16 cellular contexts compared by ENCODE assay signal in the genomic region with DNA sequence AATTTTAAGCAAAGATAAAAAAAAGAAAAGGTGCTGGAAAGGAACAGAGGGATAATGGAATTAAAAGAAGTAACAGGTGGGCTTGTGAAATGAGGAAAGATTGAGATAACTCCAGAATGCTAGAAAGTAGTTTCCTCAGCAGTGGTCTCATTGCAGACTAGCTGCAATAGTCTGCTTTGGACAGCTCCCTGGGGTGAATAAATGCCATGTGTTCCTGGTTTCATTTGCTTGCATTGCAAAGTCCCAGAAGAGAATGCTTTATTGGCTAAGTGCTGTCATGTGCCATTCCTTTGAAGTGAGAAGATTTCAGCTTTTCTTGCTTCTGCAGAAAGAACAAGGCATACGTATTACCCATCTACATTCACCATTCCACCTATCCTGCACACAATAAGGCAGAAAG.
A peak's percentile ranks its signal among the peaks of the same experiment; 100 is the strongest.
DNase-seq lines count a peak whose midpoint lies in the region; ATAC-seq and TF ChIP-seq lines count a peak whose summit lies in the region.
"Had no signal": no experiment of that assay in that cellular context is flagged by ENCODE, and none has a peak within 500 bp of the region (broad histone marks: within the 10 kb centered on the region; RNA-seq: fewer than 3 reads in every experiment).

No MANE protein-coding gene starts in this region.

- H3K9me3 ChIP-seq in PC-3 (ENCODE audit: low read length) (no peaks in the 10 kb centered on the region), neural progenitor cell (ENCODE audit: low read depth) (no peaks in the 10 kb centered on the region), OCI-LY7 (ENCODE audit: low read length) (no peaks in the 10 kb centered on the region)
- H3K9me3 ChIP-seq: A549, BLaER1, Caco-2 had no signal

- H3K27ac Mint-ChIP-seq in nephron progenitor cell = no peak overlapping the region
- H3K27ac Mint-ChIP-seq in neural progenitor cell = no peak overlapping the region
- H3K27ac Mint-ChIP-seq: CD8-positive, alpha-beta memory T cell had no signal

- H2AFZ ChIP-seq in PC-3 (ENCODE audit: low read length) (no peak overlapping the region), neural progenitor cell (replicated peaks) (no peak overlapping the region), OCI-LY7 (ENCODE audit: low read length) (no peak overlapping the region)
- H2AFZ ChIP-seq: GM23248 had no signal

- POLR2A ChIA-PET in PC-3 (lab: Charles Lee; ENCODE audit: unreplicated experiment) (no interaction called here), OCI-LY7 (lab: Charles Lee) (no interaction called here)

- H3K4me2 ChIP-seq in PC-3 (ENCODE audit: low read length) (no peak overlapping the region), neural progenitor cell (no peak overlapping the region), OCI-LY7 (ENCODE audit: low read length) (no peak overlapping the region)
- H3K4me2 ChIP-seq: A549, BLaER1 had no signal

- H3K9me2 ChIP-seq in PC-3 (replicated peaks; ENCODE audit: low read length) = no peaks in the 10 kb centered on the region
- H3K9me2 ChIP-seq in OCI-LY7 (ENCODE audit: insufficient read depth, low read length) = no peaks in the 10 kb centered on the region

- 0 out of 2 replicates have a peak, but pooled peaks cover 4% of the 10 kb centered on the region for H3K27me3 ChIP-seq in PC-3 (ENCODE audit: low read length)
- no peaks in the 10 kb centered on the region for H3K27me3 ChIP-seq in neural progenitor cell
- H3K27me3 ChIP-seq: BLaER1 had no signal

- BruUV-seq in PC-3 (replicated peaks; lab: Mats Ljungman, UMichigan) = no TSS peak
- BruUV-seq in OCI-LY7 (replicated peaks; lab: Mats Ljungman, UMichigan) = no TSS peak

- H3K9me3 Mint-ChIP-seq in nephron progenitor cell (no peaks in the 10 kb centered on the region), neural progenitor cell (no peaks in the 10 kb centered on the region)

- H3K4me1 ChIP-seq in PC-3 (ENCODE audit: insufficient read depth, low read length) = no peaks in the 10 kb centered on the region
- H3K4me1 ChIP-seq in neural progenitor cell = no peaks in the 10 kb centered on the region
- H3K4me1 ChIP-seq in OCI-LY7 (ENCODE audit: insufficient read depth, low read length, poor library complexity, severe bottlenecking) = no peaks in the 10 kb centered on the region
- H3K4me1 ChIP-seq: A549, BLaER1, Caco-2 had no signal

- H3K27ac ChIP-seq in PC-3 (ENCODE audit: low read length) = no peak overlapping the region
- no peak overlapping the region for H3K27ac ChIP-seq in neural progenitor cell
- H3K27ac ChIP-seq in OCI-LY7 (ENCODE audit: low read depth, low read length, poor library complexity, severe bottlenecking) = no peak overlapping the region
- H3K27ac ChIP-seq: A549, BLaER1, GM23248 had no signal

- H3K36me3 Mint-ChIP-seq in nephron progenitor cell (ENCODE audit: low read depth) = no peaks in the 10 kb centered on the region
- no peaks in the 10 kb centered on the region for H3K36me3 Mint-ChIP-seq in neural progenitor cell

- DNase-seq in PC-3 = peak; percentile 4
- DNase-seq in fibroblast of pulmonary artery (ENCODE audit: low read depth) = peak; percentile 21
- DNase-seq in nephron progenitor cell = peak; percentile 6
- no peak for DNase-seq in neural progenitor cell (ENCODE audit: low spot score)
- DNase-seq in AML-193 (lab: John Stamatoyannopoulos, UW) = no peak
- DNase-seq in OCI-LY7 (ENCODE audit: low spot score) = no peak
- DNase-seq: Caco-2; CD8-positive, alpha-beta memory T cell; DMS53; GF-D8; GM23248 had no signal

- no peak for TF ChIP-seq RAD21 in Ishikawa (IDR thresholded peaks at IDR 0.05; ENCODE audit: low read depth)

- intact Hi-C loops in PC-3 (cut with micrococcal nuclease) = no loop called here
- intact Hi-C loops in OCI-LY7 (cut with micrococcal nuclease; ENCODE audit: unreplicated experiment) = no loop called here

- H3K27me3 Mint-ChIP-seq in nephron progenitor cell (ENCODE audit: low read depth, poor library complexity) = peaks cover 4% of the 10 kb centered on the region
- no peaks in the 10 kb centered on the region for H3K27me3 Mint-ChIP-seq in neural progenitor cell (ENCODE audit: insufficient read depth, low read depth)
- H3K27me3 Mint-ChIP-seq: CD8-positive, alpha-beta memory T cell had no signal

- H4K20me1 ChIP-seq in PC-3 (ENCODE audit: low read length) = no peaks in the 10 kb centered on the region
- H4K20me1 ChIP-seq in neural progenitor cell (ENCODE audit: low read depth) = no peaks in the 10 kb centered on the region
- no peaks in the 10 kb centered on the region for H4K20me1 ChIP-seq in OCI-LY7 (ENCODE audit: insufficient read depth, low read length)
- H4K20me1 ChIP-seq: BLaER1 had no signal

- no peak for ATAC-seq in PC-3
- ATAC-seq: A549, HCT116, HepG2 had no signal

- no peak overlapping the region for H3K9ac ChIP-seq in PC-3 (ENCODE audit: low read length)
- no peak overlapping the region for H3K9ac ChIP-seq in neural progenitor cell
- H3K9ac ChIP-seq: BLaER1, GM23248 had no signal

- CTCF ChIA-PET in PC-3 (lab: Charles Lee) (no interaction called here), OCI-LY7 (lab: Charles Lee; ENCODE audit: unreplicated experiment) (no interaction called here)

- TF ChIP-seq CTCF in PC-3 (conservative IDR thresholded peaks at IDR 0.05; ENCODE audit: low read depth, low read length) = no peak
- TF ChIP-seq CTCF in fibroblast of pulmonary artery (IDR thresholded peaks at IDR 0.05; ENCODE audit: low read length, missing control alignments) = no peak
- TF ChIP-seq CTCF in nephron progenitor cell (IDR thresholded peaks at IDR 0.05) = no peak
- no peak for TF ChIP-seq CTCF in neural progenitor cell (IDR thresholded peaks at IDR 0.05)
- no peak for TF ChIP-seq CTCF in OCI-LY7 (conservative IDR thresholded peaks at IDR 0.05; ENCODE audit: low read length)

- H3K4me3 ChIP-seq in PC-3 (ENCODE audit: low read length) (no peak overlapping the region), fibroblast of pulmonary artery (replicated peaks; ENCODE audit: low read depth, low read length) (no peak overlapping the region), neural progenitor cell (no peak overlapping the region), OCI-LY7 (ENCODE audit: low read depth, low read length, poor library complexity, severe bottlenecking) (no peak overlapping the region)
- H3K4me3 ChIP-seq: A549, BLaER1, GM23248 had no signal

- H3F3A ChIP-seq in PC-3 (ENCODE audit: low read length, unreplicated experiment) = no peaks in the 10 kb centered on the region
- no peaks in the 10 kb centered on the region for H3F3A ChIP-seq in neural progenitor cell (ENCODE audit: low read depth)

- no peak for TF ChIP-seq EP300 in Ishikawa (IDR thresholded peaks at IDR 0.05; ENCODE audit: borderline replicate concordance)

- no peak overlapping the region for H3K4me3 Mint-ChIP-seq in nephron progenitor cell
- no peak overlapping the region for H3K4me3 Mint-ChIP-seq in neural progenitor cell
- H3K4me3 Mint-ChIP-seq: CD8-positive, alpha-beta memory T cell had no signal

- H3K79me2 ChIP-seq in PC-3 (ENCODE audit: low read length) = no peaks in the 10 kb centered on the region
- H3K79me2 ChIP-seq in neural progenitor cell (ENCODE audit: low read depth) = no peaks in the 10 kb centered on the region
- no peaks in the 10 kb centered on the region for H3K79me2 ChIP-seq in OCI-LY7 (ENCODE audit: insufficient read depth, low read depth, low read length)

- H3K4me1 Mint-ChIP-seq in nephron progenitor cell (no peaks in the 10 kb centered on the region), neural progenitor cell (peaks cover 4% of the 10 kb centered on the region)
- H3K4me1 Mint-ChIP-seq: CD8-positive, alpha-beta memory T cell had no signal

- H3K36me3 ChIP-seq in PC-3 (ENCODE audit: low read depth, low read length) (no peaks in the 10 kb centered on the region), neural progenitor cell (no peaks in the 10 kb centered on the region), OCI-LY7 (ENCODE audit: insufficient read depth, low read length) (no peaks in the 10 kb centered on the region)
- H3K36me3 ChIP-seq: BLaER1 had no signal

TF ChIP-seq in Ishikawa, 13 proteins besides CTCF, POLR2A, EP300 and RAD21 (continues in another document):
- TF ChIP-seq CEBPB (IDR thresholded peaks at IDR 0.05) = no peak
- TF ChIP-seq ZBTB7A (IDR thresholded peaks at IDR 0.05; ENCODE audit: low read depth) = no peak
- no peak for TF ChIP-seq EGR1 (IDR thresholded peaks at IDR 0.05)
- TF ChIP-seq, protein P1, sequence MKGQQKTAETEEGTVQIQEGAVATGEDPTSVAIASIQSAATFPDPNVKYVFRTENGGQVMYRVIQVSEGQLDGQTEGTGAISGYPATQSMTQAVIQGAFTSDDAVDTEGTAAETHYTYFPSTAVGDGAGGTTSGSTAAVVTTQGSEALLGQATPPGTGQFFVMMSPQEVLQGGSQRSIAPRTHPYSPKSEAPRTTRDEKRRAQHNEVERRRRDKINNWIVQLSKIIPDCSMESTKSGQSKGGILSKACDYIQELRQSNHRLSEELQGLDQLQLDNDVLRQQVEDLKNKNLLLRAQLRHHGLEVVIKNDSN (IDR thresholded peaks at IDR 0.05) = no peak
- TF ChIP-seq TEAD4 (IDR thresholded peaks at IDR 0.05) = no peak
- TF ChIP-seq TCF12 (IDR thresholded peaks at IDR 0.05; ENCODE audit: low read depth) = no peak
- TF ChIP-seq, protein P2, sequence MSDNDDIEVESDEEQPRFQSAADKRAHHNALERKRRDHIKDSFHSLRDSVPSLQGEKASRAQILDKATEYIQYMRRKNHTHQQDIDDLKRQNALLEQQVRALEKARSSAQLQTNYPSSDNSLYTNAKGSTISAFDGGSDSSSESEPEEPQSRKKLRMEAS (IDR thresholded peaks at IDR 0.05) = no peak

Comparison
In these comparisons a context has a peak if more than half of its experiments do, and no peak if none do; other contexts are left out.
1. DNase-seq: peak in PC-3 (single experiment), fibroblast of pulmonary artery (single experiment) and nephron progenitor cell (single experiment); none in neural progenitor cell (single experiment), AML-193 (0 of 2) and OCI-LY7 (single experiment).